Comparison of ENCODE assay signal across 1 cellular context in the genomic region with DNA sequence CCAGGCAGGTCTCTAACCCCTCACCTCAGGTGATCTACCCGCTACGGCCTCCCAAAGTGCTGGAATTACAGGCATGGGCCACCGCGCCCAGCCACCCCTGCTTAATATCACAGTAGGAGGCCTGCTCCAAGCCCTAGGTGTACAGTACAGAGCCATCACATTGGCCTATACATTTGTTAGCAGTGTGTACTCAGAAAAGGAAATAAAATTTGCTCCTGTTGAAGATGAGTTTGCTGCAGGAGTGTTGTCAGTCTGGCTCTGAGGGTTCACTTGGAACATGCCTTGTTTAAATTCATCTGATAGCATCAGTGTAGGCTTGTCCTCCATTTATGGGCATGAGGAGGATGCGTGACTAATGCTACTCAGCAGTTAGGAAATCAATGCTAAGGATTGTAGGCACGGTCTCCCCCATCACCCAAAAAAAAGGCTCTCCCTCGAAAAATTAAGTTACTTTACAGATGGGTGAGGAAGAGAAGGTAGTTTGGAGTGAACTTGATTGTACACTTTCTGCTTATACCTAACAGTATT.
A peak's percentile ranks its signal among the peaks of the same experiment; 100 is the strongest.
TF ChIP-seq lines count a peak whose summit lies in the region.

No MANE protein-coding gene starts in this region.

TF ChIP-seq in SK-N-SH, 30 proteins besides CTCF, POLR2A, EP300 and RAD21 (continued from another document):
- TF ChIP-seq, protein P1, sequence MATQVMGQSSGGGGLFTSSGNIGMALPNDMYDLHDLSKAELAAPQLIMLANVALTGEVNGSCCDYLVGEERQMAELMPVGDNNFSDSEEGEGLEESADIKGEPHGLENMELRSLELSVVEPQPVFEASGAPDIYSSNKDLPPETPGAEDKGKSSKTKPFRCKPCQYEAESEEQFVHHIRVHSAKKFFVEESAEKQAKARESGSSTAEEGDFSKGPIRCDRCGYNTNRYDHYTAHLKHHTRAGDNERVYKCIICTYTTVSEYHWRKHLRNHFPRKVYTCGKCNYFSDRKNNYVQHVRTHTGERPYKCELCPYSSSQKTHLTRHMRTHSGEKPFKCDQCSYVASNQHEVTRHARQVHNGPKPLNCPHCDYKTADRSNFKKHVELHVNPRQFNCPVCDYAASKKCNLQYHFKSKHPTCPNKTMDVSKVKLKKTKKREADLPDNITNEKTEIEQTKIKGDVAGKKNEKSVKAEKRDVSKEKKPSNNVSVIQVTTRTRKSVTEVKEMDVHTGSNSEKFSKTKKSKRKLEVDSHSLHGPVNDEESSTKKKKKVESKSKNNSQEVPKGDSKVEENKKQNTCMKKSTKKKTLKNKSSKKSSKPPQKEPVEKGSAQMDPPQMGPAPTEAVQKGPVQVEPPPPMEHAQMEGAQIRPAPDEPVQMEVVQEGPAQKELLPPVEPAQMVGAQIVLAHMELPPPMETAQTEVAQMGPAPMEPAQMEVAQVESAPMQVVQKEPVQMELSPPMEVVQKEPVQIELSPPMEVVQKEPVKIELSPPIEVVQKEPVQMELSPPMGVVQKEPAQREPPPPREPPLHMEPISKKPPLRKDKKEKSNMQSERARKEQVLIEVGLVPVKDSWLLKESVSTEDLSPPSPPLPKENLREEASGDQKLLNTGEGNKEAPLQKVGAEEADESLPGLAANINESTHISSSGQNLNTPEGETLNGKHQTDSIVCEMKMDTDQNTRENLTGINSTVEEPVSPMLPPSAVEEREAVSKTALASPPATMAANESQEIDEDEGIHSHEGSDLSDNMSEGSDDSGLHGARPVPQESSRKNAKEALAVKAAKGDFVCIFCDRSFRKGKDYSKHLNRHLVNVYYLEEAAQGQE (IDR thresholded peaks at IDR 0.05; ENCODE audit: low read depth, low read length), result no peak
- TF ChIP-seq RCOR1 (IDR thresholded peaks at IDR 0.05; ENCODE audit: low read length), result no peak
- TF ChIP-seq, protein P2, sequence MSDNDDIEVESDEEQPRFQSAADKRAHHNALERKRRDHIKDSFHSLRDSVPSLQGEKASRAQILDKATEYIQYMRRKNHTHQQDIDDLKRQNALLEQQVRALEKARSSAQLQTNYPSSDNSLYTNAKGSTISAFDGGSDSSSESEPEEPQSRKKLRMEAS (IDR thresholded peaks at IDR 0.05; ENCODE audit: low read depth), result peak; percentile 61; the same call in 1 of the 2 replicates
- no peak for TF ChIP-seq EZH2phosphoT487 (IDR thresholded peaks at IDR 0.05; ENCODE audit: borderline replicate concordance, low read depth)
- peak; percentile 65; the same call in 1 of the 2 replicates for TF ChIP-seq FOSL2 (IDR thresholded peaks at IDR 0.05; ENCODE audit: borderline replicate concordance, low read depth)
- 0 out of 2 replicates have a peak, but pooled peaks have one; percentile 13 for TF ChIP-seq MXI1 (IDR thresholded peaks at IDR 0.05; ENCODE audit: low read depth, low read length)
- TF ChIP-seq, protein P3, sequence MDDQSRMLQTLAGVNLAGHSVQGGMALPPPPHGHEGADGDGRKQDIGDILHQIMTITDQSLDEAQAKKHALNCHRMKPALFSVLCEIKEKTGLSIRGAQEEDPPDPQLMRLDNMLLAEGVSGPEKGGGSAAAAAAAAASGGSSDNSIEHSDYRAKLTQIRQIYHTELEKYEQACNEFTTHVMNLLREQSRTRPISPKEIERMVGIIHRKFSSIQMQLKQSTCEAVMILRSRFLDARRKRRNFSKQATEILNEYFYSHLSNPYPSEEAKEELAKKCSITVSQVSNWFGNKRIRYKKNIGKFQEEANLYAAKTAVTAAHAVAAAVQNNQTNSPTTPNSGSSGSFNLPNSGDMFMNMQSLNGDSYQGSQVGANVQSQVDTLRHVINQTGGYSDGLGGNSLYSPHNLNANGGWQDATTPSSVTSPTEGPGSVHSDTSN (IDR thresholded peaks at IDR 0.05), result peak; percentile 47; the same call in 1 of the 2 replicates
- TF ChIP-seq YY1 (IDR thresholded peaks at IDR 0.05; ENCODE audit: low read depth), result no peak
- no peak for TF ChIP-seq GATA2 (CRISPR knock-in tag; IDR thresholded peaks at IDR 0.05)
- no peak for TF ChIP-seq USF1 (IDR thresholded peaks at IDR 0.05; ENCODE audit: borderline replicate concordance, low read depth)
- TF ChIP-seq ELF1 (IDR thresholded peaks at IDR 0.05), result no peak
- TF ChIP-seq TCF12 (IDR thresholded peaks at IDR 0.05), result peak; percentile 54; the same call in 1 of the 2 replicates
- TF ChIP-seq RFX5 (IDR thresholded peaks at IDR 0.05; ENCODE audit: low read length), result no peak
- TF ChIP-seq TEAD4 (IDR thresholded peaks at IDR 0.05; ENCODE audit: borderline replicate concordance, insufficient read depth), result 0 out of 2 replicates have a peak, but pooled peaks have one; percentile 41
- no peak for TF ChIP-seq GABPA (IDR thresholded peaks at IDR 0.05; ENCODE audit: low read depth)
- TF ChIP-seq MEF2A (IDR thresholded peaks at IDR 0.05; ENCODE audit: borderline replicate concordance, low read depth), result no peak
- TF ChIP-seq FOXJ3 (CRISPR knock-in tag; IDR thresholded peaks at IDR 0.05), result no peak
- peak; percentile 57; the same call in 1 of the 2 replicates for TF ChIP-seq NFIC (IDR thresholded peaks at IDR 0.05; ENCODE audit: borderline replicate concordance)
- TF ChIP-seq SMC3 (IDR thresholded peaks at IDR 0.05; ENCODE audit: low read depth, low read length), result no peak
- peak; percentile 59 for TF ChIP-seq JUND (IDR thresholded peaks at IDR 0.05)
- TF ChIP-seq TAF1 (IDR thresholded peaks at IDR 0.05; ENCODE audit: borderline replicate concordance, low read depth, low read length), result 0 out of 2 replicates have a peak, but pooled peaks have one; percentile 47
- no peak for TF ChIP-seq RXRA (IDR thresholded peaks at IDR 0.05; ENCODE audit: borderline replicate concordance, low read depth)
- TF ChIP-seq SIN3A (IDR thresholded peaks at IDR 0.05; ENCODE audit: borderline replicate concordance, low read depth, low read length), result no peak
- TF ChIP-seq NRF1 (IDR thresholded peaks at IDR 0.05; ENCODE audit: low read depth, low read length), result no peak
